ENCODE assay signal across 23 cellular contexts in the genomic region with DNA sequence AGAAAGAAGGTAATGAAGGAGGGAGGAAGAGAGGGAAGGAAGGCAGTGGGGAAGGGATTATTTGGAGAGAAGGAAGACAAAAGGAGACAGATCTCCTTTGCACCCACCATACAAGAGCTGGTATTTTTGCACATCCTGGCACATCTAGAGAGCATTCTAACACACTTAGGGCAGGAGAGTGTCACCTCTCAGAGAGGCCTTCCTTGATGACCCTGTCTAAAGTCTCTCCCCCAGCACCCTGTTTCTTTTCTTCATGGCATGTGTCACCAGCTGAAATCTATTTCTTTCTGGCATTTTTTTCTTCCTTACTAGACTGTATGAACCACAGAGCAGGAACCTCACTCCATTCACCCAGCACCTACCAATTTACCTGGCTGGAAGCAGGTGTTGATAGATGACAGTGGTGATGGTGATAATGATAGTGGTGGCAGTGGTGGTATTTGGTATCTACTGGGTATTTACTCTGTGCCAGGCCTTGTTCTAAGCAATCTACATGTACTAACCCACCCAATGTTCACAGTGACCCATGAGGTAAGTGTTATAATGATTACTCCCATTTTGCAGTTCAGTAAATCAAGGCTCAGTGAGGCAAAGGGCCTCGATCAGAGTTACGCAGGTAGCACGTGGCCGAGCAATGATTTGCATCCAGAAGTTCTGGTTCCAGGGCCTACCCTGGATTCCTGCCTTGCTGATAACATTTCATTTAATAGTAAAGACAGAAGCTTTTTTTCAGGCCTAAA.
DNase-seq lines count a peak whose midpoint lies in the region; ATAC-seq, FAIRE-seq and TF ChIP-seq lines count a peak whose summit lies in the region.
"Had no signal": no experiment of that assay in that cellular context is flagged by ENCODE, and none has a peak within 500 bp of the region (broad histone marks: within the 10 kb centered on the region; RNA-seq: fewer than 3 reads in every experiment).

No MANE protein-coding gene starts in this region.

- no peak overlapping the region for H3K27ac ChIP-seq in RWPE2 (ENCODE audit: poor library complexity, severe bottlenecking)
- no peak overlapping the region for H3K27ac ChIP-seq in K562 (ENCODE audit: extremely low read depth, low read depth, low read length)
- H3K27ac ChIP-seq in trophoblast cell (ENCODE audit: low read depth, low read length), result no peak overlapping the region
- H3K27ac ChIP-seq: KMS-11, ovary, VCaP had no signal

- no peak for DNase-seq in activated CD4-positive, alpha-beta T cell treated with anti-CD3 and anti-CD28 coated beads for 36 hours
- DNase-seq in activated CD4-positive, alpha-beta T cell treated with anti-CD3 and anti-CD28 coated beads, Interleukin-2, amount 50 U/mL, for 1 hour, result no peak
- peak; percentile 59 for DNase-seq in RWPE2 (ENCODE audit: low spot score)
- DNase-seq in K562 (ENCODE audit: extremely low read depth in 1 of 4, low spot score in 3 of 4), result no peak
- DNase-seq in trophoblast cell, result peak in 1 of 2 donors; percentile 19
- no peak for DNase-seq in dermis blood vessel endothelial cell
- no peak for DNase-seq in superior temporal gyrus (ENCODE audit: extremely low spot score)
- DNase-seq: activated naive CD4-positive, alpha-beta T cell; BE2C; head of caudate nucleus; left ventricle myocardium superior; NCI-H2029; NCI-H524 treated with DMSO at 0.1 percent for 48 hours; ovary; Right ventricle myocardium superior; stimulated activated CD4-positive, alpha-beta T cell treated with anti-CD3 and anti-CD28 coated beads, Interleukin-15, amount 100 ng/mL, for 24 hours; transverse colon had no signal

- 96% methylated on average over 4 of the region's 4 CpGs for WGBS in K562 (ENCODE audit: insufficient coverage, low coverage, missing lambda C conversion rate)
- no CpG with 5 or more reads among the region's 4 CpGs for WGBS in trophoblast cell (ENCODE audit: extremely low coverage, insufficient coverage, insufficient read length)

- H3K4ac ChIP-seq in trophoblast cell (ENCODE audit: low read depth, low read length), result peak overlapping the region; percentile 76

- POLR2A ChIA-PET in activated CD4-positive, alpha-beta T cell treated with anti-CD3 and anti-CD28 coated beads for 36 hours (lab: Charles Lee), result no interaction called here
- POLR2A ChIA-PET in K562 (lab: Yijun Ruan, JAX), result no interaction called here

- TF ChIP-seq CTCF in RWPE2 (IDR thresholded peaks at IDR 0.05; ENCODE audit: poor library complexity, severe bottlenecking), result no peak
- no peak for TF ChIP-seq CTCF in K562 (IDR thresholded peaks at IDR 0.05 in 2 of 3, conservative IDR thresholded peaks at IDR 0.05 in 1 of 3; ENCODE audit: insufficient read depth in 2 of 3, low read depth in 1 of 3, low read length in 3 of 3)

- peaks cover 59% of the 10 kb centered on the region for H3K36me3 Mint-ChIP-seq in activated CD4-positive, alpha-beta T cell treated with anti-CD3 and anti-CD28 coated beads for 36 hours (ENCODE audit: low read depth)

- H3K9me3 Mint-ChIP-seq in activated CD4-positive, alpha-beta T cell treated with anti-CD3 and anti-CD28 coated beads for 36 hours (ENCODE audit: low read depth), result no peaks in the 10 kb centered on the region
- H3K9me3 Mint-ChIP-seq: GM23338 had no signal

- H3K4me3 ChIP-seq in RWPE2 (ENCODE audit: severe bottlenecking) (no peak overlapping the region), K562 (no peak overlapping the region), trophoblast cell (ENCODE audit: low read depth, low read length) (no peak overlapping the region)
- H3K4me3 ChIP-seq: GM23338, ovary, transverse colon had no signal

- H3K23ac ChIP-seq in trophoblast cell (ENCODE audit: low read length), result no peak overlapping the region

- peak overlapping the region; percentile 73 for H4K8ac ChIP-seq in trophoblast cell (ENCODE audit: low read depth, low read length)

- H3K18ac ChIP-seq in trophoblast cell (ENCODE audit: low read length), result no peak overlapping the region

- intact Hi-C loops in activated CD4-positive, alpha-beta T cell treated with anti-CD3 and anti-CD28 coated beads for 36 hours (cut with DNase I, micrococcal nuclease), result no loop called here
- intact Hi-C loops in K562 (cut with micrococcal nuclease), result no loop called here

- no peak overlapping the region for H3K4me2 ChIP-seq in K562 (ENCODE audit: insufficient read depth, low read length)
- H3K4me2 ChIP-seq in trophoblast cell (ENCODE audit: low read length), result no peak overlapping the region
- H3K4me2 ChIP-seq: GM23338 had no signal

- no peaks in the 10 kb centered on the region for H3K9me1 ChIP-seq in K562 (ENCODE audit: control insufficient read depth, insufficient read depth, low read length)

- H3K36me3 ChIP-seq in RWPE2 (ENCODE audit: low read depth), result no peaks in the 10 kb centered on the region
- peaks cover 19% of the 10 kb centered on the region for H3K36me3 ChIP-seq in K562 (ENCODE audit: control insufficient read depth, insufficient read depth, low read length)
- peaks cover 2 to 6% of the 10 kb centered on the region in 2 experiments for H3K36me3 ChIP-seq in trophoblast cell (ENCODE audit: control insufficient read depth in 1 of 2, insufficient read depth in 2 of 2, low read length in 2 of 2)
- H3K36me3 ChIP-seq: BE2C, ovary had no signal

- no peak for FAIRE-seq in K562 (lab: Jason Lieb, UNC)
- FAIRE-seq: D721Med had no signal

- H2BK120ac ChIP-seq in trophoblast cell (ENCODE audit: insufficient read depth, low read length, poor library complexity), result peak overlapping the region; percentile 77

- H3K27me3 Mint-ChIP-seq in activated CD4-positive, alpha-beta T cell treated with anti-CD3 and anti-CD28 coated beads for 36 hours, result no peaks in the 10 kb centered on the region

- H3K9me3 ChIP-seq in RWPE2 (ENCODE audit: severe bottlenecking) (no peaks in the 10 kb centered on the region), K562 (replicated peaks; ENCODE audit: control insufficient read depth, insufficient read depth, low read depth, low read length) (no peaks in the 10 kb centered on the region), trophoblast cell (ENCODE audit: insufficient read depth, low read depth, low read length) (peaks cover 2% of the 10 kb centered on the region)
- H3K9me3 ChIP-seq: ovary, transverse colon had no signal

- H3K4me1 ChIP-seq in RWPE2 (ENCODE audit: insufficient read depth, poor library complexity, severe bottlenecking), result no peaks in the 10 kb centered on the region
- H3K4me1 ChIP-seq in K562 (replicated peaks in 1 of 2; ENCODE audit: control insufficient read depth in 2 of 2, insufficient read depth in 2 of 2, low read length in 2 of 2), result peaks cover 0 to 7% of the 10 kb centered on the region in 2 experiments; a peak in 1 of 5 replicates
- peaks cover 19% of the 10 kb centered on the region in 2 experiments for H3K4me1 ChIP-seq in trophoblast cell (ENCODE audit: control insufficient read depth in 1 of 2, insufficient read depth in 2 of 2, low read length in 2 of 2)
- H3K4me1 ChIP-seq: BE2C had no signal

- H3K4me1 Mint-ChIP-seq in activated CD4-positive, alpha-beta T cell treated with anti-CD3 and anti-CD28 coated beads for 36 hours, result peaks cover 74% of the 10 kb centered on the region

- in situ Hi-C loops in K562 (cut with MboI), result no loop called here

- no peak for TF ChIP-seq POLR2A in K562 (conservative IDR thresholded peaks at IDR 0.05)

- CTCF ChIA-PET in activated CD4-positive, alpha-beta T cell treated with anti-CD3 and anti-CD28 coated beads for 36 hours (lab: Charles Lee), result no interaction called here
- CTCF ChIA-PET in K562 (lab: Yijun Ruan, JAX; ENCODE audit: low intra/inter-chr PET ratio), result no interaction called here

- H3K27me3 ChIP-seq in RWPE2 (ENCODE audit: insufficient read depth, poor library complexity, severe bottlenecking) (no peaks in the 10 kb centered on the region), K562 (ENCODE audit: control insufficient read depth in 2 of 2, insufficient read depth in 2 of 2, low read length in 2 of 2) (no peaks in the 10 kb centered on the region), trophoblast cell (ENCODE audit: insufficient read depth, low read length) (no peaks in the 10 kb centered on the region)
- H3K27me3 ChIP-seq: BE2C, ovary, transverse colon had no signal

- 0 out of 2 replicates have a peak, but pooled peaks cover 5% of the 10 kb centered on the region for H4K20me1 ChIP-seq in K562 (replicated peaks; ENCODE audit: control insufficient read depth, insufficient read depth, low read length)

- H3K79me2 ChIP-seq in K562 (ENCODE audit: control insufficient read depth, insufficient read depth, low read length), result no peaks in the 10 kb centered on the region
- peaks cover 2% of the 10 kb centered on the region for H3K79me2 ChIP-seq in trophoblast cell (ENCODE audit: control insufficient read depth, insufficient read depth, low read length, poor library complexity)

- BruUV-seq in K562 (replicated peaks; lab: Mats Ljungman, UMichigan), result no TSS peak

- no peak for TF ChIP-seq EP300 in K562 (IDR thresholded peaks at IDR 0.05; ENCODE audit: low read length)

- H2BK5ac ChIP-seq in trophoblast cell (ENCODE audit: low read depth, low read length, poor library complexity), result peak overlapping the region; percentile 61

- no peak for ATAC-seq in activated CD4-positive, alpha-beta T cell treated with anti-CD3 and anti-CD28 coated beads for 36 hours
- ATAC-seq in RWPE2 (ENCODE audit: low read depth) (no peak), K562 (no peak), HG02870 (IDR thresholded peaks at IDR 0.05; ENCODE audit: unreplicated experiment) (no peak)
- ATAC-seq: left ventricle myocardium superior, right cardiac atrium had no signal

- peak overlapping the region; percentile 72 for H4K91ac ChIP-seq in trophoblast cell (ENCODE audit: low read depth, low read length)

- H3K79me1 ChIP-seq in trophoblast cell (ENCODE audit: low read length), result peaks cover 31% of the 10 kb centered on the region

- H3K14ac ChIP-seq in trophoblast cell (ENCODE audit: low read length), result peak overlapping the region; percentile 54

- no peak overlapping the region for H4K12ac ChIP-seq in trophoblast cell (ENCODE audit: low read depth, low read length)

- peak overlapping the region; percentile 84 for H2BK12ac ChIP-seq in trophoblast cell (ENCODE audit: low read length)

- no peak overlapping the region for H3K4me3 Mint-ChIP-seq in activated CD4-positive, alpha-beta T cell treated with anti-CD3 and anti-CD28 coated beads for 36 hours
- H3K4me3 Mint-ChIP-seq: GM23338 had no signal

- H2AFZ ChIP-seq in K562 (ENCODE audit: low read depth, low read length), result no peak overlapping the region
- H2AFZ ChIP-seq in trophoblast cell (ENCODE audit: insufficient read depth, low read length, poor library complexity), result no peak overlapping the region
- H2AFZ ChIP-seq: GM23338 had no signal

- no peak overlapping the region for H3K9ac ChIP-seq in K562 (ENCODE audit: insufficient read depth in 1 of 2, low read depth in 2 of 2, low read length in 2 of 2)
- H3K9ac ChIP-seq in trophoblast cell (ENCODE audit: low read length), result no peak overlapping the region
- H3K9ac ChIP-seq: KMS-11 had no signal

- H2AK5ac ChIP-seq in trophoblast cell (ENCODE audit: low read length), result peak overlapping the region; percentile 74

- no peak for TF ChIP-seq RAD21 in K562 (CRISPR knock-in tag; conservative IDR thresholded peaks at IDR 0.05 in 1 of 2, IDR thresholded peaks at IDR 0.05 in 1 of 2)

- H3K27ac Mint-ChIP-seq in activated CD4-positive, alpha-beta T cell treated with anti-CD3 and anti-CD28 coated beads for 36 hours, result peak overlapping the region; percentile 59
- H3K27ac Mint-ChIP-seq: GM23338 had no signal

TF ChIP-seq in K562, 482 proteins besides CTCF, POLR2A, EP300 and RAD21 (continues in another document):
- TF ChIP-seq CBFA2T2 (conservative IDR thresholded peaks at IDR 0.05), result no peak
